In the genomic region with DNA sequence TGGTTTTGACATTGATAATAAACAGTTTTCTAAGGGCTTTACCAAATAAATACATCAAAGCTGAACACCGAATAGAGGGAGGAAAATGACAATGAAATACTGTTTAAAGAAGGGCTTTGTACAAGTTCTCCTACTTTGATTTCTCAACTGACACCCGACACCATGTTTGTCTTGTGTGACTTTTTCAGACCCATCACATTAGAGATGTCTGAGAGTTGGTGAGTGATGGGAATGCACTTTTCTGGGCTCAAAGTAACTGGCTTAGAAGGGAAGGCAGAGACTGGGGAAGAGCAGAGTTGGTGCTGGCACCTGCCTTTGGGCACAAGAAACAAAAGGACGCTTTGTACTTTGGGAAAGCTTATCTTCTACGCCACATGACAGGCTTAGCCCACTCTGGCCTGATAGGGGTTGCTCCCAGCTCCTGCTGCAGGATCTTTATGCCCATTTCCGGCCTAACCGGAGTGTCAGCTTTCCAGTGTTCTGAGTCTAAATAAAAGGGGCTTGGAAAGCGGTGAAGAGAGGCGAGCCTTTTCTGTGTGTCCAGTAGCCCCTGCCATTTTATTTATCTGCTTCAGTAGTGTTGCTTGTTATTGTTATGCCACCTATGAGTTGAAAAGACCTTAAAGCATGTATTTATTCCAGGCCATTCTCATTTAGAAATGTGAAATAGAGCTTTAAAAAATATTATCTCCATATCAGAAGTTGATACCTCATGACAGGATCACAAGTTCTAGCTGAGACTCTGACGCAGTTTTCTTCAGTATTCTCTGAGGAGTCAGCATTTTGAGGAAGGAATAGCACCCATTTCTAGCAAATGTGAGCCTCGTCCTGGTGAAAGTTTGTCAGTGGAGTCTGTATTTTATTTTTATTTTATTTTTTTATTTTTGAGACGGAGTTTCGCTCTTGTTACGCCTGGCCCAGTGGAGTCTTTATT, we compare ENCODE assay signal across 14 cellular contexts. TPM values are rescaled to one million over a fixed set of nuclear protein-coding genes. Genes with fewer than 3 reads are reported as not detected.
DNase-seq lines count a peak whose midpoint lies in the region; ATAC-seq, FAIRE-seq and TF ChIP-seq lines count a peak whose summit lies in the region.
"Had no signal": no experiment of that assay in that cellular context is flagged by ENCODE, and none has a peak within 500 bp of the region (broad histone marks: within the 10 kb centered on the region; RNA-seq: fewer than 3 reads in every experiment).

No MANE protein-coding gene starts in this region.

- in situ Hi-C loops in KBM-7 (cut with MboI; ENCODE audit: low pct_unique_long_range_greater_than_20kb, low sequenced_read_pairs) = no loop called here

- H3K9me3 Mint-ChIP-seq in CD4-positive, alpha-beta T cell = no peaks in the 10 kb centered on the region
- H3K9me3 Mint-ChIP-seq: activated naive CD8-positive, alpha-beta T cell treated with anti-CD3 and anti-CD28 coated beads, Interleukin-2, amount 10 ng/mL, durations not matched to agents 7 days and 5 days; stimulated activated naive CD8-positive, alpha-beta T cell treated with anti-CD3 and anti-CD28 coated beads, Interleukin-15, Interleukin-2, amounts not matched to agents 100 ng/mL and 50 ng/mL, for 24 hours had no signal

- no peak overlapping the region for H3K4me3 Mint-ChIP-seq in CD4-positive, alpha-beta T cell
- H3K4me3 Mint-ChIP-seq: activated naive CD8-positive, alpha-beta T cell treated with anti-CD3 and anti-CD28 coated beads, Interleukin-2, amount 10 ng/mL, durations not matched to agents 7 days and 5 days; stimulated activated naive CD8-positive, alpha-beta T cell treated with anti-CD3 and anti-CD28 coated beads, Interleukin-15, Interleukin-2, amounts not matched to agents 100 ng/mL and 50 ng/mL, for 24 hours had no signal

- peak; percentile 68 for ATAC-seq in Right ventricle myocardium inferior
- peak; percentile 66 for ATAC-seq in mucosa of descending colon
- no peak for ATAC-seq in CD4-positive, alpha-beta T cell (ENCODE audit: poor library complexity)

- intact Hi-C loops in Right ventricle myocardium inferior (cut with DNase I) (no loop called here), cardiac septum (cut with DNase I) (no loop called here), mucosa of descending colon (cut with DNase I, micrococcal nuclease) (no loop called here)
- intact Hi-C loops in CD4-positive, alpha-beta T cell (cut with DNase I, micrococcal nuclease) = no loop called here

- TF ChIP-seq CTCF in mucosa of descending colon (IDR thresholded peaks at IDR 0.05) = no peak
- TF ChIP-seq CTCF in CD4-positive, alpha-beta T cell (IDR thresholded peaks at IDR 0.05) = no peak

- H3K4me1 Mint-ChIP-seq in CD4-positive, alpha-beta T cell (ENCODE audit: low read depth) = no peaks in the 10 kb centered on the region
- H3K4me1 Mint-ChIP-seq: activated naive CD8-positive, alpha-beta T cell treated with anti-CD3 and anti-CD28 coated beads, Interleukin-2, amount 10 ng/mL, durations not matched to agents 7 days and 5 days had no signal

- no peak overlapping the region for H3K27ac ChIP-seq in CD4-positive, alpha-beta T cell (ENCODE audit: low read depth, low read length)

- peaks cover 6% of the 10 kb centered on the region for H3K4me1 ChIP-seq in mucosa of descending colon (ENCODE audit: low read depth)

- no peaks in the 10 kb centered on the region for H3K9me3 ChIP-seq in mucosa of descending colon
- H3K9me3 ChIP-seq in CD4-positive, alpha-beta T cell (ENCODE audit: control insufficient read depth, low read length) = no peaks in the 10 kb centered on the region

- no peak for FAIRE-seq in RCC 7860 (lab: Jason Lieb, UNC)

- H3K27me3 Mint-ChIP-seq in CD4-positive, alpha-beta T cell = peaks cover 2% of the 10 kb centered on the region

- H3K27me3 ChIP-seq in CD4-positive, alpha-beta T cell (ENCODE audit: control insufficient read depth, insufficient read depth, low read length) = no peaks in the 10 kb centered on the region

- H3K36me3 ChIP-seq in mucosa of descending colon (ENCODE audit: low read depth) = no peaks in the 10 kb centered on the region

- CTCF ChIA-PET in CD4-positive, alpha-beta T cell (lab: Charles Lee) = no interaction called here

- DNase-seq in Right ventricle myocardium inferior (ENCODE audit: missing footprints) (no peak), cardiac septum (ENCODE audit: low spot score) (no peak), fibroblast of gingiva (ENCODE audit: low read depth) (peak; percentile 37), mucosa of descending colon (no peak), KBM-7 (no peak), RCC 7860 (ENCODE audit: low spot score) (no peak)
- no peak for DNase-seq in activated CD8-positive, alpha-beta memory T cell treated with anti-CD3 and anti-CD28 coated beads for 24 hours
- no peak for DNase-seq in CD4-positive, alpha-beta T cell
- DNase-seq: activated naive CD8-positive, alpha-beta T cell treated with anti-CD3 and anti-CD28 coated beads, Interleukin-2, amount 10 ng/mL, durations not matched to agents 7 days and 5 days; effector memory CD4-positive, alpha-beta T cell; NCI-H1105; stimulated activated CD4-positive, alpha-beta T cell treated with anti-CD3 and anti-CD28 coated beads, Interleukin-2, amount 100 ng/mL, for 48 hours; T-helper 2 cell had no signal

- no peak overlapping the region for H3K4me3 ChIP-seq in mucosa of descending colon

- no peaks in the 10 kb centered on the region for H3K36me3 Mint-ChIP-seq in CD4-positive, alpha-beta T cell (ENCODE audit: low read depth)
- H3K36me3 Mint-ChIP-seq: activated naive CD8-positive, alpha-beta T cell treated with anti-CD3 and anti-CD28 coated beads, Interleukin-2, amount 10 ng/mL, durations not matched to agents 7 days and 5 days had no signal

- H3K27ac Mint-ChIP-seq in CD4-positive, alpha-beta T cell = no peak overlapping the region
- H3K27ac Mint-ChIP-seq: activated naive CD8-positive, alpha-beta T cell treated with anti-CD3 and anti-CD28 coated beads, Interleukin-2, amount 10 ng/mL, durations not matched to agents 7 days and 5 days; stimulated activated naive CD8-positive, alpha-beta T cell treated with anti-CD3 and anti-CD28 coated beads, Interleukin-15, Interleukin-2, amounts not matched to agents 100 ng/mL and 50 ng/mL, for 24 hours had no signal

- POLR2A ChIA-PET in CD4-positive, alpha-beta T cell (lab: Charles Lee) = no interaction called here

RNA-seq across cellular contexts. Expression of gene KREMEN1, which starts 24.2 kb away (rescaled TPM):
- total RNA-seq in Right ventricle myocardium inferior = 48.8 TPM
- 52.1 TPM for total RNA-seq in cardiac septum
- total RNA-seq in mucosa of descending colon = 10 to 100 TPM; 18.3 to 35.1 (median 28.6) TPM
- not detected for total RNA-seq in CD4-positive, alpha-beta T cell

RNA-seq across cellular contexts. Expression of gene C22orf31, which starts 35.4 kb away (rescaled TPM):
- not detected for total RNA-seq in Right ventricle myocardium inferior
- not detected for total RNA-seq in cardiac septum
- total RNA-seq in mucosa of descending colon = under 1 TPM in 1 of 3 donors, not detected in 2; 0.41 TPM
- not detected for total RNA-seq in CD4-positive, alpha-beta T cell
- total RNA-seq: activated naive CD8-positive, alpha-beta T cell treated with anti-CD3 and anti-CD28 coated beads, Interleukin-2, amount 10 ng/mL, durations not matched to agents 7 days and 5 days had no signal

Comparison
In these comparisons a context has a peak if more than half of its experiments do, and no peak if none do; other contexts are left out.
1. RNA of gene KREMEN1, which starts 24.2 kb away (total RNA-seq): 52.1 TPM in cardiac septum (single experiment), 48.8 TPM in Right ventricle myocardium inferior (single experiment) and 18.3 to 35.1 TPM in mucosa of descending colon; not detected in CD4-positive, alpha-beta T cell; every median in the first group is over 10 times any median in the second.